Comparison of ENCODE assay signal across 8 cellular contexts in the genomic region with DNA sequence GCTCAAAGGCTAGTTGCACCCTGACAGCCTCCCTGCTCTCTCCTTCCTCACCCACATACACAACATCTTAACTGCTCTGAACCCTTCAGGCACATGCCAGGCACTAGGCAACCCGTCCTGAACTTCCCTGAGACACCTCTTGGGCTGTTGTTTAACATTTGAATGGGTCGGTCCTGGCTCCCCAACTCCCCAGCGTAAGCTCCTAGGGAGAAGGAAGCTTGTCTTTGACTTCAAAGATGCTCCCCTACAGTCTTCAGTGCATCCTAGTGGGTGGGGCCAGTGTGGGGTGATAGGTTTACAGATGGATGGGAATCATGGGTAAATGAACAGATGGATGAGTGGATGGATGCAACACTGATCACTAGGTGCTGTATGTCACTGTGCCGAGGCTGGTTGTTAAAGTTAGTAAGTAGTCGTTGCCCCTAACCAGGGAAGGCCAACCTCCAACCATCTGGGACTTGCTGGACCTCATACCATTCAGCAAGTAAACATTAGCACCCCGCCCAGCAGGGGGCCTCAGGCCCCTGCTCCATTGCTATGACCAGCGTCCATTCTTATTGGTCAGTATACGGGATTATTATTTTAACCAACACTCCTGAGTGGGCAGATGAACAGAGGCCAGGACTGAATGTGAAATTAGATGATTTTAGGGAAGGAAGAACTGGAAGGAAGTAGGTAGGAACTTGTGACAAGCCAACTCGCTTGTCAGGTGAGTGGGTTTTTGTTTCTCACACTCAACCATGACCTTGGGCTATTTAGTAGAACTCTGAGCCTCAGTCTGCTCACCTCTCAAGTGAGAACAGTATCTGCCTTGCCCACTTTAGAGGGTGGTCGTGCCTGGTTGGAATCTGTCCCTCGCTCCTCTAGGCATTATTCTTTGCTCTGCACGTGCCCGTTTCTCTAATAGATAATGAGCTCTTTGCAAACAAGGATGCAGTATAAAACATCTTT.
DNase-seq lines count a peak whose midpoint lies in the region; ATAC-seq, FAIRE-seq and TF ChIP-seq lines count a peak whose summit lies in the region.

No MANE protein-coding gene starts in this region.

- H3K9me3 ChIP-seq in BE2C (no peaks in the 10 kb centered on the region), esophagus squamous epithelium (no peaks in the 10 kb centered on the region)

- peaks cover 3% of the 10 kb centered on the region; the same call in 1 of the 2 replicates for H3K27me3 ChIP-seq in BE2C
- peaks cover 0 to 71% (median 0%) of the 10 kb centered on the region in 4 donors for H3K27me3 ChIP-seq in esophagus squamous epithelium

- H3K27ac Mint-ChIP-seq in nephron progenitor cell, result no peak overlapping the region

- no peaks in the 10 kb centered on the region for H3K36me3 Mint-ChIP-seq in nephron progenitor cell (ENCODE audit: low read depth)

- no peaks in the 10 kb centered on the region for H3K9me3 Mint-ChIP-seq in nephron progenitor cell

- intact Hi-C loops in esophagus squamous epithelium (cut with DNase I), result no loop called here

- H3K4me3 Mint-ChIP-seq in nephron progenitor cell, result no peak overlapping the region

- H3K4me1 ChIP-seq in BE2C (no peaks in the 10 kb centered on the region), esophagus squamous epithelium (no peaks in the 10 kb centered on the region)

- TF ChIP-seq CTCF in BE2C (IDR thresholded peaks at IDR 0.05; ENCODE audit: low read depth, low read length) (peak; percentile 88), esophagus squamous epithelium (IDR thresholded peaks at IDR 0.05) (peak in 5 of 6 experiments; percentile 40 to 67 (median 42)), nephron progenitor cell (IDR thresholded peaks at IDR 0.05) (peak; percentile 54)

- 40 to 52% methylated on average over 13 of the region's 13 CpGs for WGBS in esophagus squamous epithelium, 2 donors

- H3K4me3 ChIP-seq in BE2C (ENCODE audit: low read depth, low read length) (no peak overlapping the region), esophagus squamous epithelium (no peak overlapping the region)

- DNase-seq in BE2C, result peak; percentile 75
- DNase-seq in RCC 7860 (ENCODE audit: low spot score), result peak; percentile 13
- no peak for DNase-seq in esophagus squamous epithelium (lab: John Stamatoyannopoulos, UW)
- DNase-seq in nephron progenitor cell, result peak; percentile 61
- DNase-seq in 8988T, result no peak
- DNase-seq in NCI-H2081 (lab: John Stamatoyannopoulos, UW), result no peak

- no peak for TF ChIP-seq POLR2A in esophagus squamous epithelium (IDR thresholded peaks at IDR 0.05)

- no peaks in the 10 kb centered on the region for H3K36me3 ChIP-seq in BE2C
- no peaks in the 10 kb centered on the region for H3K36me3 ChIP-seq in esophagus squamous epithelium

- FAIRE-seq in RCC 7860 (lab: Jason Lieb, UNC), result no peak

- H3K27me3 Mint-ChIP-seq in nephron progenitor cell (ENCODE audit: low read depth, poor library complexity), result peaks cover 94% of the 10 kb centered on the region

- ATAC-seq in GM21423 (IDR thresholded peaks at IDR 0.05; ENCODE audit: unreplicated experiment), result peak; percentile 60
- no peak for ATAC-seq in GM19023 (IDR thresholded peaks at IDR 0.05; ENCODE audit: unreplicated experiment)

- H3K27ac ChIP-seq in esophagus squamous epithelium, result no peak overlapping the region

- peaks cover 43% of the 10 kb centered on the region for H3K4me1 Mint-ChIP-seq in nephron progenitor cell

Comparison
In these comparisons a context has a peak if more than half of its experiments do, and no peak if none do; other contexts are left out.
1. DNase-seq: peak in BE2C (single experiment), RCC 7860 (single experiment) and nephron progenitor cell (single experiment); none in esophagus squamous epithelium (single experiment), 8988T (single experiment) and NCI-H2081 (0 of 2).
2. Peak in every context shown above with its lines, with median percentiles within 50 percentile points of each other: CTCF ChIP-seq.